ENCODE assay signal across 17 cellular contexts in the genomic region with DNA sequence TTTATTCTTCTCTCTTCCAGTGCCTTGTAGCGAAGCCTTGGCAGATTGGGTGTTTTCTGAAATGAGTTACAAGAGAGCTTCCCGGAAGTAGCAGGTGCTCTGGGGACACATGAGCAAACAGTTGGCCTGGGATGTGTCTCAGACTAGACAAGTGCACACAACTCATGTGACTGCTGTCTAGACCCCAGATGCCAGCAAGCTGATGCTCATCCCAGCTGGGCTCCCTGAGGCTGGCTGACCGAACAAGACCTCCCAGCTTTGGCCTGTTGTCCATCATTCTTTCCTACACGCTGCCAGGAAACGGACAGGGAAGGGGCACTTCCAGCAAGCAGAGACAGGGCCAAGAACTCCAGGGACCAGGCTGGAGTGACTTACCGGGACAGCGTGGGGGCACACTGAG. TPM values are rescaled to one million over a fixed set of nuclear protein-coding genes. Genes with fewer than 3 reads are reported as not detected.
DNase-seq lines count a peak whose midpoint lies in the region; ATAC-seq and TF ChIP-seq lines count a peak whose summit lies in the region.
"Had no signal": no experiment of that assay in that cellular context is flagged by ENCODE, and none has a peak within 500 bp of the region (broad histone marks: within the 10 kb centered on the region; RNA-seq: fewer than 3 reads in every experiment).

No MANE protein-coding gene starts in this region.

- H3K4me3 Mint-ChIP-seq in natural killer cell treated with Interleukin-12 subunit alpha and Interleukin-12 subunit beta and Interleukin-15 and Interleukin-18, amount 100 ng/mL, for 72 hours = no peak overlapping the region
- H3K4me3 Mint-ChIP-seq in natural killer cell (no peak overlapping the region), Calu3 (ENCODE audit: low read depth, unreplicated experiment) (no peak overlapping the region)
- H3K4me3 Mint-ChIP-seq: stimulated activated memory B cell treated with anti-CD40 and anti-IgM and Interleukin-4, amounts not matched to agents 10 μg/mL and 1 μg/mL and 100 μg/mL, for 72 hours had no signal

- H3K9me3 ChIP-seq in body of pancreas (no peaks in the 10 kb centered on the region), mucosa of descending colon (no peaks in the 10 kb centered on the region), tibial artery (no peaks in the 10 kb centered on the region), aorta (ENCODE audit: control insufficient read depth, low read length) (no peaks in the 10 kb centered on the region)
- H3K9me3 ChIP-seq: esophagus squamous epithelium, prostate gland had no signal

- H3K36me3 ChIP-seq in body of pancreas (replicated peaks in 1 of 2; ENCODE audit: insufficient read depth in 1 of 2, low read depth in 2 of 2) (no peaks in the 10 kb centered on the region), mucosa of descending colon (ENCODE audit: low read depth) (no peaks in the 10 kb centered on the region), tibial artery (no peaks in the 10 kb centered on the region), aorta (ENCODE audit: control insufficient read depth in 1 of 2, insufficient read depth in 2 of 2, low read length in 1 of 2) (no peaks in the 10 kb centered on the region)
- H3K36me3 ChIP-seq: esophagus squamous epithelium, prostate gland had no signal

- H3K27ac Mint-ChIP-seq in natural killer cell treated with Interleukin-12 subunit alpha and Interleukin-12 subunit beta and Interleukin-15 and Interleukin-18, amount 100 ng/mL, for 72 hours = no peak overlapping the region
- H3K27ac Mint-ChIP-seq in natural killer cell (no peak overlapping the region), Calu3 (ENCODE audit: unreplicated experiment) (no peak overlapping the region)
- H3K27ac Mint-ChIP-seq: stimulated activated memory B cell treated with anti-CD40 and anti-IgM and Interleukin-4, amounts not matched to agents 10 μg/mL and 1 μg/mL and 100 μg/mL, for 72 hours had no signal

- H3K27ac ChIP-seq in body of pancreas = peak overlapping the region in 2 of 4 donors; percentile 44 to 55
- H3K27ac ChIP-seq in tibial artery = no peak overlapping the region
- no peak overlapping the region for H3K27ac ChIP-seq in aorta (ENCODE audit: low read depth in 1 of 2, low read length in 2 of 2)
- H3K27ac ChIP-seq: prostate gland, VCaP had no signal

- no TSS peak for BruUV-seq in Calu3 (replicated peaks; lab: Mats Ljungman, UMichigan)

- H3K27me3 ChIP-seq in body of pancreas = no peaks in the 10 kb centered on the region
- H3K27me3 ChIP-seq in tibial artery = no peaks in the 10 kb centered on the region
- no peaks in the 10 kb centered on the region for H3K27me3 ChIP-seq in aorta (ENCODE audit: control insufficient read depth in 1 of 2, insufficient read depth in 2 of 2, low read length in 1 of 2)
- H3K27me3 ChIP-seq: esophagus squamous epithelium had no signal

- CTCF ChIA-PET in Calu3 (lab: Charles Lee) = interaction anchor here (0.6 kb wide), 1 partner anchor 421 kb away, joined by 3 read pairs; no protein-coding TSS in a partner anchor

- no peaks in the 10 kb centered on the region for H3K36me3 Mint-ChIP-seq in natural killer cell treated with Interleukin-12 subunit alpha and Interleukin-12 subunit beta and Interleukin-15 and Interleukin-18, amount 100 ng/mL, for 72 hours
- H3K36me3 Mint-ChIP-seq in natural killer cell = no peaks in the 10 kb centered on the region
- no peaks in the 10 kb centered on the region for H3K36me3 Mint-ChIP-seq in Calu3 (ENCODE audit: insufficient read depth, unreplicated experiment)
- H3K36me3 Mint-ChIP-seq: stimulated activated memory B cell treated with anti-CD40 and anti-IgM and Interleukin-4, amounts not matched to agents 10 μg/mL and 1 μg/mL and 100 μg/mL, for 72 hours had no signal

- peaks cover 6 to 19% of the 10 kb centered on the region in 2 donors for H3K4me1 Mint-ChIP-seq in natural killer cell treated with Interleukin-12 subunit alpha and Interleukin-12 subunit beta and Interleukin-15 and Interleukin-18, amount 100 ng/mL, for 72 hours (ENCODE audit: low read depth in 2 of 2)
- H3K4me1 Mint-ChIP-seq in natural killer cell (peaks cover 0 to 6% of the 10 kb centered on the region in 2 donors), Calu3 (ENCODE audit: low read depth, unreplicated experiment) (peaks cover 7% of the 10 kb centered on the region)

- H3K4me3 ChIP-seq in body of pancreas (no peak overlapping the region), mucosa of descending colon (no peak overlapping the region), tibial artery (no peak overlapping the region), aorta (ENCODE audit: low read length in 2 of 2) (no peak overlapping the region)
- H3K4me3 ChIP-seq: esophagus squamous epithelium, prostate gland had no signal

- H3K4me1 ChIP-seq in body of pancreas (peaks cover 12% of the 10 kb centered on the region), mucosa of descending colon (ENCODE audit: low read depth) (peaks cover 4% of the 10 kb centered on the region), tibial artery (peaks cover 0 to 19% (median 11%) of the 10 kb centered on the region in 4 donors), aorta (ENCODE audit: control insufficient read depth in 1 of 2, insufficient read depth in 2 of 2, low read length in 2 of 2) (no peaks in the 10 kb centered on the region)
- H3K4me1 ChIP-seq: prostate gland had no signal

- 79 to 84% methylated on average over 6 to 7 of the region's 7 CpGs for WGBS in body of pancreas, 2 donors
- 56 to 67% methylated on average over 7 of the region's 7 CpGs for WGBS in aorta, 2 donors

- intact Hi-C loops in natural killer cell (cut with micrococcal nuclease) = no loop called here
- intact Hi-C loops in body of pancreas (cut with DNase I) = no loop called here
- intact Hi-C loops in mucosa of descending colon (cut with DNase I, micrococcal nuclease) = no loop called here
- intact Hi-C loops in tibial artery (cut with DNase I; ENCODE audit: low total_unique reads) = no loop called here
- intact Hi-C loops in Calu3 (cut with micrococcal nuclease; ENCODE audit: unreplicated experiment) = no loop called here
- intact Hi-C loops in aorta (cut with DNase I) = no loop called here

- TF ChIP-seq POLR2A in body of pancreas (IDR thresholded peaks at IDR 0.05) = no peak

- H3K27me3 Mint-ChIP-seq in natural killer cell treated with Interleukin-12 subunit alpha and Interleukin-12 subunit beta and Interleukin-15 and Interleukin-18, amount 100 ng/mL, for 72 hours = peaks cover 18 to 32% of the 10 kb centered on the region in 2 donors
- H3K27me3 Mint-ChIP-seq in natural killer cell (ENCODE audit: low read depth in 2 of 2) = peaks cover 4 to 7% of the 10 kb centered on the region in 2 donors
- no peaks in the 10 kb centered on the region for H3K27me3 Mint-ChIP-seq in Calu3 (ENCODE audit: unreplicated experiment)
- H3K27me3 Mint-ChIP-seq: stimulated activated memory B cell treated with anti-CD40 and anti-IgM and Interleukin-4, amounts not matched to agents 10 μg/mL and 1 μg/mL and 100 μg/mL, for 72 hours had no signal

- no peak for TF ChIP-seq CTCF in natural killer cell (IDR thresholded peaks at IDR 0.05)
- no peak for TF ChIP-seq CTCF in body of pancreas (IDR thresholded peaks at IDR 0.05)
- no peak for TF ChIP-seq CTCF in mucosa of descending colon (IDR thresholded peaks at IDR 0.05)
- no peak for TF ChIP-seq CTCF in tibial artery (IDR thresholded peaks at IDR 0.05)
- no peak for TF ChIP-seq CTCF in Calu3 (IDR thresholded peaks at IDR 0.05; ENCODE audit: unreplicated experiment)

- no peaks in the 10 kb centered on the region for H3K9me3 Mint-ChIP-seq in natural killer cell treated with Interleukin-12 subunit alpha and Interleukin-12 subunit beta and Interleukin-15 and Interleukin-18, amount 100 ng/mL, for 72 hours
- no peaks in the 10 kb centered on the region for H3K9me3 Mint-ChIP-seq in natural killer cell
- H3K9me3 Mint-ChIP-seq in Calu3 (ENCODE audit: low read depth, unreplicated experiment) = no peaks in the 10 kb centered on the region
- H3K9me3 Mint-ChIP-seq: stimulated activated memory B cell treated with anti-CD40 and anti-IgM and Interleukin-4, amounts not matched to agents 10 μg/mL and 1 μg/mL and 100 μg/mL, for 72 hours had no signal

- no peak for ATAC-seq in natural killer cell treated with Interleukin-12 subunit alpha and Interleukin-12 subunit beta and Interleukin-15 and Interleukin-18, amount 100 ng/mL, for 72 hours
- ATAC-seq in natural killer cell = no peak
- peak; percentile 15 for ATAC-seq in body of pancreas
- peak; percentile 24 for ATAC-seq in mucosa of descending colon
- no peak for ATAC-seq in aorta (ENCODE audit: low FRiP score)
- ATAC-seq: stimulated activated memory B cell treated with anti-CD40 and anti-IgM and Interleukin-4, amounts not matched to agents 10 μg/mL and 1 μg/mL and 100 μg/mL, for 72 hours had no signal

- DNase-seq in natural killer cell treated with Interleukin-12 subunit alpha and Interleukin-12 subunit beta and Interleukin-15 and Interleukin-18, amount 100 ng/mL, for 72 hours (ENCODE audit: low spot score) = peak; percentile 55
- DNase-seq in natural killer cell = no peak
- DNase-seq in body of pancreas = no peak
- DNase-seq in mucosa of descending colon = no peak
- no peak for DNase-seq in tibial artery
- no peak for DNase-seq in foreskin melanocyte
- no peak for DNase-seq in Calu3
- no peak for DNase-seq in aorta
- DNase-seq: activated CD8-positive, alpha-beta memory T cell treated with anti-CD3 and anti-CD28 coated beads, Interleukin-2, amount 50 U/mL, for 48 hours; AML-193; esophagus squamous epithelium; KBM-7; NCI-H1417 treated with DMSO at 0.1 percent for 48 hours; stimulated activated CD4-positive, alpha-beta T cell treated with anti-CD3 and anti-CD28 coated beads, Interleukin-4, amount 100 ng/mL, for 1 hour had no signal

RNA-seq across cellular contexts. Expression of a gene that starts 18.7 kb away (rescaled TPM):
- total RNA-seq in natural killer cell treated with Interleukin-12 subunit alpha and Interleukin-12 subunit beta and Interleukin-15 and Interleukin-18, amount 100 ng/mL, for 72 hours = 10 to 100 TPM in 1 of 2 donors, 1 to 10 TPM in 1; 5.6 to 24.1 TPM
- total RNA-seq in natural killer cell (10 to 100 TPM in 1 of 3 donors, 1 to 10 TPM in 2; 2.1 to 57.9 (median 3.7) TPM), body of pancreas (10 to 100 TPM; 26.7 to 60.7 TPM), mucosa of descending colon (10 to 100 TPM in 2 of 3 donors, 1 to 10 TPM in 1; 6.5 to 34.4 (median 19.9) TPM), Calu3 (2022) (10.8 and 11.1 TPM in 2 replicates), aorta (10 to 100 TPM; 66.8 to 69.1 TPM)
- 10 to 100 TPM in 1 of 2 donors, 1 to 10 TPM in 1; 5.0 to 31.4 TPM for polyA plus RNA-seq in aorta

Comparison
In these comparisons a context has a peak if more than half of its experiments do, and no peak if none do; other contexts are left out.
1. ATAC-seq: peak in body of pancreas (single experiment) and mucosa of descending colon (single experiment); none in natural killer cell treated with Interleukin-12 subunit alpha and Interleukin-12 subunit beta and Interleukin-15 and Interleukin-18, amount 100 ng/mL, for 72 hours (0 of 2), natural killer cell (0 of 3) and aorta (single experiment).